In the genomic region with DNA sequence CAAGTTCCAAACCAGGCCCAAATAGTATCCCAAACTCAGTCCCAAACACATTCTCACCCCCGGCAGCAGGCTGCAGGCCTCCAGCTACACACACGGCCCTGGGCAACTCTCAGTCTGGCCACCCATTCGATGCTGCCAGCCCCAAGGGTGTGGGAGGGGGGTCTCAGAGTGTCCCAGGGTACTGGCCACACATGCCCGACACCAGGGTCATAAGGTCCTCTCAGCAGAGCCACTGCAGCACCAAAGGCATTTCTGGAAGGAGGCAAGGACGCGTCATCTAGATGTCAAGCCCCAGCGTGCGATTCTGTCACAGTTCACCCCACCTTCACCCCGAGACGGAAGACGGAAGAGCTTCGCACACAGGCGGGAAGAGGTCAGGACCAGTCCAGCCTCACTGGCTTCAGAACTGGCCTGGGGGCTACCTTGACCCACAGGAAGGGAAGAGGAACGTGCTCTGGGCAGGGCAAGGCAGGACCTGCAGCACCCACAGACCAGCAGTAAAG, we compare ENCODE assay signal across 15 cellular contexts. TPM values are rescaled to one million over a fixed set of nuclear protein-coding genes. Genes with fewer than 3 reads are reported as not detected.
A peak's percentile ranks its signal among the peaks of the same experiment; 100 is the strongest.
DNase-seq lines count a peak whose midpoint lies in the region; TF ChIP-seq lines count a peak whose summit lies in the region.
"Had no signal": no experiment of that assay in that cellular context is flagged by ENCODE, and none has a peak within 500 bp of the region (broad histone marks: within the 10 kb centered on the region; RNA-seq: fewer than 3 reads in every experiment).

No MANE protein-coding gene starts in this region.

- TF ChIP-seq RAD21 in liver (IDR thresholded peaks at IDR 0.05): no peak

- H3K9me3 Mint-ChIP-seq in endodermal cell: no peaks in the 10 kb centered on the region
- H3K9me3 Mint-ChIP-seq: activated T-cell treated with anti-CD3 and anti-CD28 coated beads, Interleukin-2, amount 50 U/mL, for 4 hours; brain had no signal

- peak overlapping the region; percentile 8 for H3K27ac Mint-ChIP-seq in endodermal cell

- 76 to 88% methylated on average over 9 to 14 of the region's 14 CpGs for WGBS in endodermal cell (ENCODE audit: insufficient coverage in 1 of 2, insufficient read length in 1 of 2), 2 experiments
- 80% methylated on average over 14 of the region's 14 CpGs for WGBS in liver

- H3K4me3 Mint-ChIP-seq in endodermal cell: no peak overlapping the region
- H3K4me3 Mint-ChIP-seq: activated T-cell treated with anti-CD3 and anti-CD28 coated beads, Interleukin-2, amount 50 U/mL, for 4 hours; brain had no signal

- H3K9ac ChIP-seq in endodermal cell (ENCODE audit: extremely low read depth, low read length, poor library complexity, severe bottlenecking) (no peak overlapping the region), liver (ENCODE audit: low read depth in 1 of 2, low read length in 2 of 2) (no peak overlapping the region), subcutaneous abdominal adipose tissue (ENCODE audit: low read length in 5 of 5) (peak overlapping the region in 2 of 5 donors; percentile 19 to 46)
- H3K9ac ChIP-seq: BLaER1 treated with 17β-estradiol and CSF1 and Interleukin-3, amounts not matched to agents 10 nM and 100 nM had no signal

- TF ChIP-seq CTCF in endodermal cell (conservative IDR thresholded peaks at IDR 0.05) (no peak), liver (IDR thresholded peaks at IDR 0.05; ENCODE audit: low read depth, low read length, missing input control) (no peak)

- peaks cover 23% of the 10 kb centered on the region for H3K36me3 Mint-ChIP-seq in endodermal cell (ENCODE audit: low read depth)
- H3K36me3 Mint-ChIP-seq: brain had no signal

- H3K36me3 ChIP-seq in endodermal cell (ENCODE audit: control insufficient read depth, insufficient read depth, low read length) (peaks cover 29% of the 10 kb centered on the region), liver (ENCODE audit: control insufficient read depth in 4 of 4, insufficient read depth in 3 of 4, low read depth in 1 of 4, low read length in 3 of 4) (no peaks in the 10 kb centered on the region), subcutaneous abdominal adipose tissue (ENCODE audit: control insufficient read depth in 5 of 5, insufficient read depth in 5 of 5, low read length in 5 of 5) (peaks cover 0 to 35% (median 33%) of the 10 kb centered on the region in 5 donors)
- H3K36me3 ChIP-seq: BLaER1 treated with 17β-estradiol and CSF1 and Interleukin-3, amounts not matched to agents 10 nM and 100 nM had no signal

- H3K27me3 Mint-ChIP-seq in endodermal cell (ENCODE audit: insufficient read depth): no peaks in the 10 kb centered on the region
- H3K27me3 Mint-ChIP-seq: brain had no signal

- no peaks in the 10 kb centered on the region for H3K4me1 Mint-ChIP-seq in endodermal cell
- H3K4me1 Mint-ChIP-seq: brain had no signal

- no peaks in the 10 kb centered on the region for H3K27me3 ChIP-seq in endodermal cell (ENCODE audit: control insufficient read depth, insufficient read depth, low read length, poor library complexity, severe bottlenecking)
- no peaks in the 10 kb centered on the region for H3K27me3 ChIP-seq in liver (ENCODE audit: control insufficient read depth in 4 of 4, insufficient read depth in 4 of 4, low read length in 3 of 4)
- H3K27me3 ChIP-seq in subcutaneous abdominal adipose tissue (ENCODE audit: control insufficient read depth in 5 of 5, insufficient read depth in 4 of 5, low read length in 5 of 5): no peaks in the 10 kb centered on the region
- H3K27me3 ChIP-seq: BLaER1 treated with 17β-estradiol and CSF1 and Interleukin-3, amounts not matched to agents 10 nM and 100 nM had no signal

- DNase-seq in HPDE6-E6E7 (ENCODE audit: extremely low spot score) (peak; percentile 86), endodermal cell (peak; percentile 50), AG08396 (ENCODE audit: low spot score) (no peak), activated gamma-delta T cell (lab: John Stamatoyannopoulos, UW) (no peak), NCI-H446 (lab: John Stamatoyannopoulos, UW) (no peak), NCI-H82 (lab: John Stamatoyannopoulos, UW) (no peak)
- DNase-seq: activated T-cell treated with anti-CD3 and anti-CD28 coated beads, Interleukin-2, amount 50 U/mL, for 4 hours; DMS79; NCI-H1105 treated with DMSO at 0.1 percent for 48 hours; NCI-H345 had no signal

- H3K4me1 ChIP-seq in endodermal cell (ENCODE audit: control insufficient read depth, insufficient read depth, low read length) (no peaks in the 10 kb centered on the region), liver (ENCODE audit: control insufficient read depth in 4 of 4, insufficient read depth in 4 of 4, low read length in 3 of 4) (no peaks in the 10 kb centered on the region), subcutaneous abdominal adipose tissue (ENCODE audit: control insufficient read depth in 5 of 5, insufficient read depth in 5 of 5, low read length in 5 of 5) (peaks cover 0 to 26% (median 19%) of the 10 kb centered on the region in 5 donors)

- no peak overlapping the region for H3K4me3 ChIP-seq in endodermal cell (ENCODE audit: low read length)
- no peak overlapping the region for H3K4me3 ChIP-seq in liver (ENCODE audit: low read depth in 1 of 3, low read length in 3 of 3)
- no peak overlapping the region for H3K4me3 ChIP-seq in subcutaneous abdominal adipose tissue (ENCODE audit: low read depth in 1 of 5, low read length in 5 of 5)
- H3K4me3 ChIP-seq: BLaER1 treated with 17β-estradiol and CSF1 and Interleukin-3, amounts not matched to agents 10 nM and 100 nM; GM12878 had no signal

- H3K9me3 ChIP-seq in endodermal cell (ENCODE audit: control insufficient read depth, low read length): no peaks in the 10 kb centered on the region
- no peaks in the 10 kb centered on the region for H3K9me3 ChIP-seq in liver (ENCODE audit: control insufficient read depth in 4 of 4, low read length in 3 of 4)
- no peaks in the 10 kb centered on the region for H3K9me3 ChIP-seq in subcutaneous abdominal adipose tissue (ENCODE audit: control insufficient read depth in 5 of 5, low read length in 5 of 5)
- H3K9me3 ChIP-seq: BLaER1 treated with 17β-estradiol and CSF1 and Interleukin-3, amounts not matched to agents 10 nM and 100 nM had no signal

- H3K27ac ChIP-seq in endodermal cell (ENCODE audit: low read depth, low read length) (peak overlapping the region; percentile 47), liver (ENCODE audit: low read depth in 1 of 2, low read length in 2 of 2) (no peak overlapping the region), subcutaneous abdominal adipose tissue (ENCODE audit: low read depth, low read length) (peak overlapping the region; percentile 46)
- H3K27ac ChIP-seq: BLaER1 treated with 17β-estradiol and CSF1 and Interleukin-3, amounts not matched to agents 10 nM and 100 nM had no signal

TF ChIP-seq in liver, 16 proteins besides CTCF, POLR2A, EP300 and RAD21:
- no peak for TF ChIP-seq HNF4A (conservative IDR thresholded peaks at IDR 0.05)
- TF ChIP-seq, protein P1, sequence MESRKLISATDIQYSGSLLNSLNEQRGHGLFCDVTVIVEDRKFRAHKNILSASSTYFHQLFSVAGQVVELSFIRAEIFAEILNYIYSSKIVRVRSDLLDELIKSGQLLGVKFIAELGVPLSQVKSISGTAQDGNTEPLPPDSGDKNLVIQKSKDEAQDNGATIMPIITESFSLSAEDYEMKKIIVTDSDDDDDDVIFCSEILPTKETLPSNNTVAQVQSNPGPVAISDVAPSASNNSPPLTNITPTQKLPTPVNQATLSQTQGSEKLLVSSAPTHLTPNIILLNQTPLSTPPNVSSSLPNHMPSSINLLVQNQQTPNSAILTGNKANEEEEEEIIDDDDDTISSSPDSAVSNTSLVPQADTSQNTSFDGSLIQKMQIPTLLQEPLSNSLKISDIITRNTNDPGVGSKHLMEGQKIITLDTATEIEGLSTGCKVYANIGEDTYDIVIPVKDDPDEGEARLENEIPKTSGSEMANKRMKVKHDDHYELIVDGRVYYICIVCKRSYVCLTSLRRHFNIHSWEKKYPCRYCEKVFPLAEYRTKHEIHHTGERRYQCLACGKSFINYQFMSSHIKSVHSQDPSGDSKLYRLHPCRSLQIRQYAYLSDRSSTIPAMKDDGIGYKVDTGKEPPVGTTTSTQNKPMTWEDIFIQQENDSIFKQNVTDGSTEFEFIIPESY (IDR thresholded peaks at IDR 0.05): no peak
- no peak for TF ChIP-seq MAX (IDR thresholded peaks at IDR 0.05)
- TF ChIP-seq EGR1 (IDR thresholded peaks at IDR 0.05; ENCODE audit: low read depth in 2 of 2): no peak
- TF ChIP-seq NR2F2 (IDR thresholded peaks at IDR 0.05): peak; percentile 54
TF ChIP-seq in liver: peak in this region for 1.

RNA-seq across cellular contexts. Expression of gene MYL9, which starts 9.5 kb away (rescaled TPM):
- total RNA-seq in endodermal cell (100 to 1,000 TPM; 264 to 284 TPM), liver (1 to 10 TPM in 1 of 2 donors, under 1 TPM in 1; 0.98 to 5.4 TPM)
- 186 TPM for polyA plus RNA-seq in endodermal cell (2013, experiment 1 of 2)
- polyA plus RNA-seq in endodermal cell (2013, experiment 2 of 2): 220 TPM
- 10 to 100 TPM in 1 of 2 donors, 1 to 10 TPM in 1; 9.9 to 27.0 TPM for polyA plus RNA-seq in liver

RNA-seq across cellular contexts. Expression of gene TGIF2, which starts 22.5 kb away (rescaled TPM):
- total RNA-seq in endodermal cell (10 to 100 TPM; 33.4 to 39.0 TPM), liver (1 to 10 TPM; 4.8 to 7.9 TPM)
- 35.6 TPM for polyA plus RNA-seq in endodermal cell (2013, experiment 1 of 2)
- 33.7 TPM for polyA plus RNA-seq in endodermal cell (2013, experiment 2 of 2)
- 1 to 10 TPM; 3.7 to 3.9 TPM for polyA plus RNA-seq in liver

RNA-seq across cellular contexts. Expression of gene RAB5IF, which starts 54.7 kb away (rescaled TPM):
- total RNA-seq in endodermal cell: 10 to 100 TPM; 98.9 to 99.9 TPM
- polyA plus RNA-seq in endodermal cell (2013, experiment 1 of 2): 94.9 TPM
- 93.6 TPM for polyA plus RNA-seq in endodermal cell (2013, experiment 2 of 2)
- total RNA-seq in liver: 10 to 100 TPM; 58.9 to 83.5 TPM
- polyA plus RNA-seq in liver: 100 to 1,000 TPM; 167 to 170 TPM

Comparison
In these comparisons a context has a peak if more than half of its experiments do, and no peak if none do; other contexts are left out.
1. DNase-seq: peak in HPDE6-E6E7 (single experiment) and endodermal cell (single experiment); none in AG08396 (single experiment), activated gamma-delta T cell (single experiment), NCI-H446 (0 of 2) and NCI-H82 (single experiment).
2. H3K27ac ChIP-seq: peak in endodermal cell (single experiment) and subcutaneous abdominal adipose tissue (single experiment); none in liver (0 of 2).
3. RNA of gene MYL9, which starts 9.5 kb away (total RNA-seq): 264 to 284 TPM in endodermal cell; 0.98 to 5.4 TPM in liver; every median in the first group is over 10 times any median in the second.